ENCODE assay signal across 1 cellular context in the genomic region with DNA sequence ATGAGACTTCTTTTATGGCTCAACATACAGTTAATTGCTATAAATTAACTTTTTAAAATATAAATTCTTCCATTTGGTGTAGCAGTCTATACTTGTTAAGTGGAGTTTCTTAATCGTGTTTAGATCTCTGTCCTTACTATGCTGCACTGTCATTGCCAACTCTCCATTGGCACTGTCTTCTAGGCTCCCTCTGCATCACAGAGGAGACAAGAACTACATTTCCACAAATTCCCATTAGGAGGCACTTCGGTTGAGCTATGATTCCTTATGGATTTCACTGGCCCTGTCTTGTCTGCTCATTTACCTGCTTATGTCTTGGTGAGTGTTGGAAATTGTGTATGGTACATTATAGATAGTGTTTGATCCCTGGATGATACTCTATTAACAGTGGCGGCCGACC.
TF ChIP-seq lines count a peak whose summit lies in the region.

No MANE protein-coding gene starts in this region.

TF ChIP-seq in WTC11, 78 proteins besides CTCF, POLR2A, EP300 and RAD21 (continued from another document):
- TF ChIP-seq, protein P1, sequence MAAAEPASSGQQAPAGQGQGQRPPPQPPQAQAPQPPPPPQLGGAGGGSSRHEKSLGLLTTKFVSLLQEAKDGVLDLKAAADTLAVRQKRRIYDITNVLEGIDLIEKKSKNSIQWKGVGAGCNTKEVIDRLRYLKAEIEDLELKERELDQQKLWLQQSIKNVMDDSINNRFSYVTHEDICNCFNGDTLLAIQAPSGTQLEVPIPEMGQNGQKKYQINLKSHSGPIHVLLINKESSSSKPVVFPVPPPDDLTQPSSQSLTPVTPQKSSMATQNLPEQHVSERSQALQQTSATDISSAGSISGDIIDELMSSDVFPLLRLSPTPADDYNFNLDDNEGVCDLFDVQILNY (CRISPR knock-in tag; IDR thresholded peaks at IDR 0.05), result no peak
- TF ChIP-seq MYBL2 (CRISPR knock-in tag; IDR thresholded peaks at IDR 0.05) (no peak), EMX1 (CRISPR knock-in tag; IDR thresholded peaks at IDR 0.05) (no peak), ZNF232 (CRISPR knock-in tag; IDR thresholded peaks at IDR 0.05) (no peak)
- TF ChIP-seq, protein P2, sequence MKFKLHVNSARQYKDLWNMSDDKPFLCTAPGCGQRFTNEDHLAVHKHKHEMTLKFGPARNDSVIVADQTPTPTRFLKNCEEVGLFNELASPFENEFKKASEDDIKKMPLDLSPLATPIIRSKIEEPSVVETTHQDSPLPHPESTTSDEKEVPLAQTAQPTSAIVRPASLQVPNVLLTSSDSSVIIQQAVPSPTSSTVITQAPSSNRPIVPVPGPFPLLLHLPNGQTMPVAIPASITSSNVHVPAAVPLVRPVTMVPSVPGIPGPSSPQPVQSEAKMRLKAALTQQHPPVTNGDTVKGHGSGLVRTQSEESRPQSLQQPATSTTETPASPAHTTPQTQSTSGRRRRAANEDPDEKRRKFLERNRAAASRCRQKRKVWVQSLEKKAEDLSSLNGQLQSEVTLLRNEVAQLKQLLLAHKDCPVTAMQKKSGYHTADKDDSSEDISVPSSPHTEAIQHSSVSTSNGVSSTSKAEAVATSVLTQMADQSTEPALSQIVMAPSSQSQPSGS (CRISPR knock-in tag; IDR thresholded peaks at IDR 0.05; ENCODE audit: borderline replicate concordance, low read depth), result no peak
TF ChIP-seq in WTC11: peak in this region for 0.
